8 cellular contexts compared by ENCODE assay signal in genomic region chr6:21597243-21597682, GRCh38. TPM values are rescaled to one million over a fixed set of nuclear protein-coding genes. Genes with fewer than 3 reads are reported as not detected.
DNase-seq lines count a peak whose midpoint lies in the region; TF ChIP-seq lines count a peak whose summit lies in the region.

No MANE protein-coding gene starts in this region.

- H3K9me3 ChIP-seq in HUES64 (ENCODE audit: insufficient read depth, low read depth, low read length): no peaks in the 10 kb centered on the region
- H3K9me3 ChIP-seq in muscle layer of duodenum (ENCODE audit: control insufficient read depth in 1 of 2, low read length in 2 of 2): no peaks in the 10 kb centered on the region

- H3K4me1 ChIP-seq in ACC112 (ENCODE audit: control insufficient read depth, insufficient read depth, low read length, unreplicated experiment) (peaks cover 14% of the 10 kb centered on the region), HUES64 (ENCODE audit: insufficient read depth, low read length) (peaks cover 32% of the 10 kb centered on the region), muscle layer of duodenum (ENCODE audit: control insufficient read depth in 1 of 2, insufficient read depth in 2 of 2, low read length in 2 of 2) (peaks cover 8 to 12% of the 10 kb centered on the region in 2 donors)

- H2AFZ ChIP-seq in ACC112 (ENCODE audit: low read length, unreplicated experiment): peak overlapping the region; percentile 62

- no peak for TF ChIP-seq CTCF in cardiac fibroblast (IDR thresholded peaks at IDR 0.05; ENCODE audit: low read depth, low read length)

- H3K4me3 ChIP-seq in ACC112 (ENCODE audit: low read depth, low read length) (peak overlapping the region; percentile 97), HUES64 (ENCODE audit: low read length) (peak overlapping the region; percentile 88), cardiac fibroblast (replicated peaks in 1 of 2; ENCODE audit: low read depth in 2 of 2, low read length in 2 of 2) (peak overlapping the region; percentile 83 to 92), muscle layer of duodenum (ENCODE audit: low read depth in 1 of 2, low read length in 2 of 2) (peak overlapping the region; percentile 77)

- H3K36me3 ChIP-seq in ACC112 (ENCODE audit: insufficient read depth, low read length) (no peaks in the 10 kb centered on the region), HUES64 (ENCODE audit: insufficient read depth, low read length) (peaks cover 41% of the 10 kb centered on the region), muscle layer of duodenum (ENCODE audit: control insufficient read depth in 1 of 2, insufficient read depth in 2 of 2, low read length in 2 of 2) (no peaks in the 10 kb centered on the region)

- H3K9ac ChIP-seq in HUES64 (ENCODE audit: low read depth, low read length): peak overlapping the region; percentile 93

- H3K79me2 ChIP-seq in ACC112 (ENCODE audit: control insufficient read depth, insufficient read depth, low read length, unreplicated experiment): peaks cover 35% of the 10 kb centered on the region

- H3K27me3 ChIP-seq in ACC112 (ENCODE audit: insufficient read depth, low read length): no peaks in the 10 kb centered on the region
- no peaks in the 10 kb centered on the region for H3K27me3 ChIP-seq in HUES64 (ENCODE audit: insufficient read depth, low read length)
- H3K27me3 ChIP-seq in muscle layer of duodenum (ENCODE audit: low read depth, low read length): no peaks in the 10 kb centered on the region

- DNase-seq in cardiac fibroblast (ENCODE audit: low read depth in 2 of 2) (no peak), SHP77 (lab: John Stamatoyannopoulos, UW) (no peak), OCI-M2 (lab: John Stamatoyannopoulos, UW; ENCODE audit: unreplicated experiment) (no peak), NCI-H1694 treated with DMSO at 0.1 percent for 48 hours (lab: John Stamatoyannopoulos, UW) (no peak)
- DNase-seq in activated CD8-positive, alpha-beta memory T cell treated with anti-CD3 and anti-CD28 coated beads, Interleukin-2, amount 50 U/mL, for 48 hours: no peak

- WGBS in HUES64: 0% methylated on average over 1 of the region's 7 CpGs

- peak overlapping the region; percentile 48 for H3K27ac ChIP-seq in ACC112 (ENCODE audit: low read depth, low read length)
- H3K27ac ChIP-seq in HUES64 (ENCODE audit: low read depth, low read length): peak overlapping the region; percentile 89
- H3K27ac ChIP-seq in muscle layer of duodenum (ENCODE audit: low read length): peak overlapping the region; percentile 85

RNA-seq across cellular contexts. Expression of gene SOX4, which starts 3.7 kb away (rescaled TPM):
- 60.3 TPM for polyA plus RNA-seq in HUES64 (2013, experiment 1 of 2)
- 73.4 TPM for polyA plus RNA-seq in HUES64 (2013, experiment 2 of 2)
